ENCODE assay signal across 1 cellular context in genomic region chr19:47890865-47891621, GRCh38.
TF ChIP-seq lines count a peak whose summit lies in the region.

No MANE protein-coding gene starts in this region.

TF ChIP-seq in H1, 55 proteins besides CTCF, POLR2A, EP300 and RAD21:
- TF ChIP-seq ATF3 (IDR thresholded peaks at IDR 0.05; ENCODE audit: insufficient read depth, low read depth, low read length) (no peak), PHF8 (conservative IDR thresholded peaks at IDR 0.05; ENCODE audit: low read depth, low read length) (no peak), FOSL1 (IDR thresholded peaks at IDR 0.05; ENCODE audit: insufficient read depth, low read depth, low read length) (no peak), TAF7 (optimal IDR thresholded peaks at IDR 0.05; ENCODE audit: borderline replicate concordance, low read depth, low read length) (no peak), RFX5 (IDR thresholded peaks at IDR 0.05; ENCODE audit: borderline replicate concordance, low read depth, low read length) (no peak), KDM4A (IDR thresholded peaks at IDR 0.05; ENCODE audit: low read depth, low read length, severe bottlenecking) (no peak), SP2 (IDR thresholded peaks at IDR 0.05; ENCODE audit: low read length) (no peak), SIX5 (IDR thresholded peaks at IDR 0.05; ENCODE audit: low read depth, low read length) (no peak), CHD7 (IDR thresholded peaks at IDR 0.05; ENCODE audit: insufficient replicate concordance, low read length) (no peak), TBP (IDR thresholded peaks at IDR 0.05; ENCODE audit: low read depth, low read length) (no peak), CBX8 (IDR thresholded peaks at IDR 0.05; ENCODE audit: borderline replicate concordance, low read depth, low read length) (no peak), USF2 (IDR thresholded peaks at IDR 0.05; ENCODE audit: low read length) (no peak), EGR1 (IDR thresholded peaks at IDR 0.05; ENCODE audit: borderline replicate concordance, low read depth, low read length) (no peak)
